In genomic region chr3:69665026-69665739, GRCh38 we compare ENCODE assay signal across 10 cellular contexts.
DNase-seq lines count a peak whose midpoint lies in the region; ATAC-seq, FAIRE-seq and TF ChIP-seq lines count a peak whose summit lies in the region.
"Had no signal": no experiment of that assay in that cellular context is flagged by ENCODE, and none has a peak within 500 bp of the region (broad histone marks: within the 10 kb centered on the region; RNA-seq: fewer than 3 reads in every experiment).

No MANE protein-coding gene starts in this region.

- 9 to 23% methylated on average over 4 of the region's 4 CpGs for WGBS in body of pancreas, 2 donors

- FAIRE-seq in GM12891 (lab: Jason Lieb, UNC): no peak

- ATAC-seq in body of pancreas: peak; percentile 67
- peak; percentile 72 for ATAC-seq in left colon

- no peaks in the 10 kb centered on the region for H3K36me3 ChIP-seq in body of pancreas (replicated peaks in 1 of 2; ENCODE audit: insufficient read depth in 1 of 2, low read depth in 2 of 2)
- no peaks in the 10 kb centered on the region for H3K36me3 ChIP-seq in effector memory CD4-positive, alpha-beta T cell (ENCODE audit: control insufficient read depth, insufficient read depth, low read length)

- H3K27ac ChIP-seq in body of pancreas: peak overlapping the region in 2 of 4 donors; percentile 24 to 52
- no peak overlapping the region for H3K27ac ChIP-seq in effector memory CD4-positive, alpha-beta T cell (ENCODE audit: insufficient read depth, low read length, poor library complexity, severe bottlenecking)
- H3K27ac ChIP-seq: HL-60 had no signal

- H3K4me3 ChIP-seq in body of pancreas: no peak overlapping the region
- no peak overlapping the region for H3K4me3 ChIP-seq in effector memory CD4-positive, alpha-beta T cell (ENCODE audit: insufficient read depth, low read depth, low read length, poor library complexity, severe bottlenecking)

- no peak for TF ChIP-seq CTCF in body of pancreas (IDR thresholded peaks at IDR 0.05)

- intact Hi-C loops in body of pancreas (cut with DNase I) (no loop called here), left colon (cut with DNase I, micrococcal nuclease) (no loop called here)

- H3K9me3 ChIP-seq in body of pancreas: no peaks in the 10 kb centered on the region
- no peaks in the 10 kb centered on the region for H3K9me3 ChIP-seq in effector memory CD4-positive, alpha-beta T cell (ENCODE audit: control insufficient read depth, low read length)

- no peaks in the 10 kb centered on the region for H3K27me3 ChIP-seq in body of pancreas
- H3K27me3 ChIP-seq in effector memory CD4-positive, alpha-beta T cell (replicated peaks; ENCODE audit: control insufficient read depth, insufficient read depth, low read length, poor library complexity, severe bottlenecking): no peaks in the 10 kb centered on the region

- H3K4me1 ChIP-seq in body of pancreas: peaks cover 7% of the 10 kb centered on the region
- no peaks in the 10 kb centered on the region for H3K4me1 ChIP-seq in effector memory CD4-positive, alpha-beta T cell (ENCODE audit: control insufficient read depth, insufficient read depth, low read length, poor library complexity, severe bottlenecking)

- TF ChIP-seq POLR2A in body of pancreas (IDR thresholded peaks at IDR 0.05): no peak
- TF ChIP-seq POLR2A in GM12891 (IDR thresholded peaks at IDR 0.05; ENCODE audit: low read depth, low read length): no peak

- DNase-seq in AG08396 (ENCODE audit: low spot score) (peak; percentile 16), NCI-H1105 treated with DMSO at 0.1 percent for 48 hours (lab: John Stamatoyannopoulos, UW) (peak; percentile 44), body of pancreas (peak in 3 of 4 donors; percentile 56 to 67 (median 58)), left colon (no peak), superior temporal gyrus (ENCODE audit: extremely low spot score) (no peak), GM12891 (ENCODE audit: insufficient read length, low spot score) (no peak)
- no peak for DNase-seq in effector memory CD4-positive, alpha-beta T cell
- DNase-seq in stimulated activated CD4-positive, alpha-beta T cell treated with anti-CD3 and anti-CD28 coated beads, Interleukin-4, amount 100 ng/mL, for 24 hours: no peak
- DNase-seq: CD4-positive, CD25-positive, alpha-beta regulatory T cell had no signal

TF ChIP-seq in GM12891, 5 proteins besides CTCF, POLR2A, EP300 and RAD21:
- TF ChIP-seq TAF1 (IDR thresholded peaks at IDR 0.05; ENCODE audit: low read depth, low read length) (no peak), PAX5 (IDR thresholded peaks at IDR 0.05; ENCODE audit: insufficient read depth, low read length, severe bottlenecking) (no peak), POLR2AphosphoS5 (IDR thresholded peaks at IDR 0.05; ENCODE audit: low read depth, low read length) (no peak), POU2F2 (IDR thresholded peaks at IDR 0.05; ENCODE audit: low read depth, low read length) (no peak), SPI1 (IDR thresholded peaks at IDR 0.05; ENCODE audit: low read depth, low read length) (no peak)

Comparison
In these comparisons a context has a peak if more than half of its experiments do, and no peak if none do; other contexts are left out.
1. DNase-seq: peak in AG08396 (single experiment), NCI-H1105 treated with DMSO at 0.1 percent for 48 hours (single experiment) and body of pancreas (3 of 4); none in left colon (0 of 2), effector memory CD4-positive, alpha-beta T cell (0 of 3), superior temporal gyrus (single experiment), stimulated activated CD4-positive, alpha-beta T cell treated with anti-CD3 and anti-CD28 coated beads, Interleukin-4, amount 100 ng/mL, for 24 hours (single experiment) and GM12891 (single experiment).